ENCODE assay signal across 23 cellular contexts in the genomic region with DNA sequence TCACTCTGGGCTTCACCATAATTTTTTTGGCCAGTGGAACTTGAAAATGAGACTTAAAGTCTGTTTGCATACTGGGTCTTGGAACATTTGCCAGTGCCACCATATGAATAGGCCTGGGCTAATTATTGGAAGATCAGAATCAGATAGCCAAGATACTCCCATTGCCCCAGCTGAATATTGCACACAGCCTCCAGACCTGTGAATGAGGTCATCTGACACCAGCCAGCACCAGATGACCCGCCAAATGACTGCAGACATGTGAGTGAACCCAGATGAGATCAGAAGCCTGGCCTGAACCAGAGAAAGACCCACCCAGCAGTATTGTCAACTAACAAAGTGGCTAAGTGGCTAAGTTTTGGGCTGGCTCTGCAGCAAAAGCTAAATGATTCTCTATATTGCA.
DNase-seq lines count a peak whose midpoint lies in the region; ATAC-seq and TF ChIP-seq lines count a peak whose summit lies in the region.
"Had no signal": no experiment of that assay in that cellular context is flagged by ENCODE, and none has a peak within 500 bp of the region (broad histone marks: within the 10 kb centered on the region; RNA-seq: fewer than 3 reads in every experiment).

No MANE protein-coding gene starts in this region.

- no peak overlapping the region for H3K27ac ChIP-seq in sigmoid colon
- H3K27ac ChIP-seq: C4-2B, GM23248 had no signal

- H3K9me3 ChIP-seq in sigmoid colon = no peaks in the 10 kb centered on the region
- H3K9me3 ChIP-seq: Caco-2 had no signal

- H3K36me3 ChIP-seq in sigmoid colon = no peaks in the 10 kb centered on the region

- TF ChIP-seq POLR2A in sigmoid colon (IDR thresholded peaks at IDR 0.05) = no peak

- no peak for TF ChIP-seq EP300 in sigmoid colon (IDR thresholded peaks at IDR 0.05)

- intact Hi-C loops in Right ventricle myocardium superior (cut with DNase I) (no loop called here), cardiac septum (cut with DNase I) (no loop called here), sigmoid colon (cut with DNase I) (no loop called here)

- no peak overlapping the region for H3K4me3 ChIP-seq in sigmoid colon
- H3K4me3 ChIP-seq: GM23248 had no signal

- 75 to 77% methylated on average over 1 of the region's 1 CpG for WGBS in sigmoid colon, 2 donors

- no peaks in the 10 kb centered on the region for H3K4me1 ChIP-seq in sigmoid colon
- H3K4me1 ChIP-seq: Caco-2 had no signal

- no peaks in the 10 kb centered on the region for H3K27me3 ChIP-seq in sigmoid colon

- peak; percentile 63 for ATAC-seq in Right ventricle myocardium superior (ENCODE audit: poor library complexity)
- no peak for ATAC-seq in HG02981 (IDR thresholded peaks at IDR 0.05; ENCODE audit: unreplicated experiment)
- ATAC-seq: CD8-positive, alpha-beta T cell; Panc1; T-cell had no signal

- TF ChIP-seq CTCF in sigmoid colon (IDR thresholded peaks at IDR 0.05) = no peak

- peak; percentile 44 for DNase-seq in Right ventricle myocardium superior
- DNase-seq in cardiac septum (ENCODE audit: low spot score) = no peak
- DNase-seq in OCI-M1 (lab: John Stamatoyannopoulos, UW) = peak; percentile 82
- DNase-seq in islet precursor cell = peak; percentile 87
- peak; percentile 68 for DNase-seq in sigmoid colon
- no peak for DNase-seq in NCI-H2227 (lab: John Stamatoyannopoulos, UW; ENCODE audit: unreplicated experiment)
- no peak for DNase-seq in activated CD4-positive, alpha-beta T cell treated with anti-CD3 and anti-CD28 coated beads, Interleukin-2, amount 50 U/mL, for 4 hours
- DNase-seq: AML-193; Caco-2; CD8-positive, alpha-beta T cell; DND-41; GM23248; H7; IMR-90; KG1; MM.1S; NCI-H2029; NCI-H510A; NCI-H69; T-cell had no signal

Comparison
In these comparisons a context has a peak if more than half of its experiments do, and no peak if none do; other contexts are left out.
1. DNase-seq: peak in Right ventricle myocardium superior (single experiment), OCI-M1 (single experiment), islet precursor cell (single experiment) and sigmoid colon (single experiment); none in cardiac septum (single experiment), NCI-H2227 (single experiment) and activated CD4-positive, alpha-beta T cell treated with anti-CD3 and anti-CD28 coated beads, Interleukin-2, amount 50 U/mL, for 4 hours (0 of 2).